In genomic region chr12:131912526-131913274, GRCh38 we compare ENCODE assay signal across 9 cellular contexts. TPM values are rescaled to one million over a fixed set of nuclear protein-coding genes. Genes with fewer than 3 reads are reported as not detected.
A peak's percentile ranks its signal among the peaks of the same experiment; 100 is the strongest.
DNase-seq lines count a peak whose midpoint lies in the region; ATAC-seq and TF ChIP-seq lines count a peak whose summit lies in the region.
"Had no signal": no experiment of that assay in that cellular context is flagged by ENCODE, and none has a peak within 500 bp of the region (broad histone marks: within the 10 kb centered on the region; RNA-seq: fewer than 3 reads in every experiment).

No MANE protein-coding gene starts in this region.

- no peak overlapping the region for H3K4me3 Mint-ChIP-seq in natural killer cell
- no peak overlapping the region for H3K4me3 Mint-ChIP-seq in activated T-cell treated with anti-CD3 and anti-CD28 coated beads, Interleukin-2, amount 50 U/mL, for 4 hours

- H3K9me3 ChIP-seq in PC-3 (ENCODE audit: low read length) = no peaks in the 10 kb centered on the region

- POLR2A ChIA-PET in PC-3 (lab: Charles Lee; ENCODE audit: unreplicated experiment) = no interaction called here

- DNase-seq in C1 segment of cervical spinal cord (lab: John Stamatoyannopoulos, UW) (peak in 10 of 14 donors; percentile 11 to 83 (median 36)), PC-3 (peak; percentile 86), epithelial cell of esophagus (ENCODE audit: low read depth) (peak; percentile 58), non-pigmented ciliary epithelial cell (ENCODE audit: low read depth) (peak; percentile 50), natural killer cell (no peak)
- no peak for DNase-seq in activated CD4-positive, alpha-beta T cell treated with anti-CD3 and anti-CD28 coated beads, Interleukin-2, amount 50 U/mL, for 1 hour
- no peak for DNase-seq in activated T-cell treated with anti-CD3 and anti-CD28 coated beads, Interleukin-2, amount 50 U/mL, for 4 hours
- no peak for DNase-seq in activated naive CD4-positive, alpha-beta T cell (lab: John Stamatoyannopoulos, UW)
- DNase-seq: NCI-H2029 treated with DMSO at 0.1 percent for 48 hours had no signal

- H3K4me2 ChIP-seq in PC-3 (ENCODE audit: low read length) = no peak overlapping the region

- peaks cover 25% of the 10 kb centered on the region for H3K4me1 ChIP-seq in PC-3 (ENCODE audit: insufficient read depth, low read length)

- no peaks in the 10 kb centered on the region for H3K27me3 Mint-ChIP-seq in natural killer cell (ENCODE audit: low read depth in 2 of 2)
- H3K27me3 Mint-ChIP-seq in activated T-cell treated with anti-CD3 and anti-CD28 coated beads, Interleukin-2, amount 50 U/mL, for 4 hours (ENCODE audit: low read depth) = no peaks in the 10 kb centered on the region

- TF ChIP-seq CTCF in PC-3 (conservative IDR thresholded peaks at IDR 0.05; ENCODE audit: low read depth, low read length) = peak; percentile 31; the same call in 1 of the 2 replicates
- no peak for TF ChIP-seq CTCF in epithelial cell of esophagus (IDR thresholded peaks at IDR 0.05; ENCODE audit: insufficient read depth, low read depth, low read length, missing control alignments)
- TF ChIP-seq CTCF in natural killer cell (IDR thresholded peaks at IDR 0.05) = no peak

- no peaks in the 10 kb centered on the region for H3K27me3 ChIP-seq in PC-3 (ENCODE audit: low read length)

- no peaks in the 10 kb centered on the region for H3K36me3 Mint-ChIP-seq in natural killer cell
- H3K36me3 Mint-ChIP-seq in activated T-cell treated with anti-CD3 and anti-CD28 coated beads, Interleukin-2, amount 50 U/mL, for 4 hours (ENCODE audit: insufficient read depth) = peaks cover 2% of the 10 kb centered on the region

- no peaks in the 10 kb centered on the region for H4K20me1 ChIP-seq in PC-3 (ENCODE audit: low read length)

- ATAC-seq in PC-3 (peak; percentile 74), natural killer cell (no peak)
- no peak for ATAC-seq in activated T-cell treated with anti-CD3 and anti-CD28 coated beads, Interleukin-2, amount 50 U/mL, for 4 hours

- H3K27ac Mint-ChIP-seq in natural killer cell = peak overlapping the region in 1 of 2 donors; percentile 31

- H3K9me3 Mint-ChIP-seq in natural killer cell = no peaks in the 10 kb centered on the region
- H3K9me3 Mint-ChIP-seq in activated T-cell treated with anti-CD3 and anti-CD28 coated beads, Interleukin-2, amount 50 U/mL, for 4 hours = no peaks in the 10 kb centered on the region

- H3K27ac ChIP-seq in PC-3 (ENCODE audit: low read length) = no peak overlapping the region

- no peak overlapping the region for H2AFZ ChIP-seq in PC-3 (ENCODE audit: low read length)

- no peaks in the 10 kb centered on the region for H3K79me2 ChIP-seq in PC-3 (ENCODE audit: low read length)

- no peaks in the 10 kb centered on the region for H3K9me2 ChIP-seq in PC-3 (replicated peaks; ENCODE audit: low read length)

- H3K36me3 ChIP-seq in PC-3 (ENCODE audit: low read depth, low read length) = peaks cover 38% of the 10 kb centered on the region

- H3K4me3 ChIP-seq in PC-3 (ENCODE audit: low read length) (no peak overlapping the region), epithelial cell of esophagus (ENCODE audit: low read length) (no peak overlapping the region)

- intact Hi-C loops in PC-3 (cut with micrococcal nuclease) (no loop called here), natural killer cell (cut with micrococcal nuclease) (no loop called here)

- BruUV-seq in PC-3 (replicated peaks; lab: Mats Ljungman, UMichigan) = no TSS peak

- H3K9ac ChIP-seq in PC-3 (ENCODE audit: low read length) = no peak overlapping the region

- no peaks in the 10 kb centered on the region for H3K4me1 Mint-ChIP-seq in natural killer cell
- no peaks in the 10 kb centered on the region for H3K4me1 Mint-ChIP-seq in activated T-cell treated with anti-CD3 and anti-CD28 coated beads, Interleukin-2, amount 50 U/mL, for 4 hours (ENCODE audit: low read depth)

- no peaks in the 10 kb centered on the region for H3F3A ChIP-seq in PC-3 (ENCODE audit: low read length, unreplicated experiment)

- CTCF ChIA-PET in PC-3 (lab: Charles Lee) = no interaction called here

RNA-seq across cellular contexts. Expression of gene PUS1, which starts 16.4 kb away (rescaled TPM):
- total RNA-seq in PC-3 (2014; rRNA removed) (74.0 TPM in 2 replicates), natural killer cell (10 to 100 TPM; 16.9 to 21.9 (median 20.6) TPM)
- 100 to 1,000 TPM; 132 to 157 (median 155) TPM for total RNA-seq in activated T-cell treated with anti-CD3 and anti-CD28 coated beads, Interleukin-2, amount 50 U/mL, for 4 hours

RNA-seq across cellular contexts. Expression of gene ULK1, which starts 18.3 kb away (rescaled TPM):
- total RNA-seq in PC-3 (2014; rRNA removed) = 15.7 and 29.5 TPM in 2 replicates
- total RNA-seq in natural killer cell = 100 to 1,000 TPM in 2 of 3 donors, 10 to 100 TPM in 1; 99.1 to 142 (median 123) TPM
- 10 to 100 TPM; 16.3 to 17.9 (median 16.7) TPM for total RNA-seq in activated T-cell treated with anti-CD3 and anti-CD28 coated beads, Interleukin-2, amount 50 U/mL, for 4 hours

RNA-seq across cellular contexts. Expression of gene EP400, which starts 37.0 kb away (rescaled TPM):
- 20.2 and 30.5 TPM in 2 replicates for total RNA-seq in PC-3 (2014; rRNA removed)
- total RNA-seq in natural killer cell = 10 to 100 TPM; 62.8 to 81.1 (median 80.1) TPM
- total RNA-seq in activated T-cell treated with anti-CD3 and anti-CD28 coated beads, Interleukin-2, amount 50 U/mL, for 4 hours = 10 to 100 TPM; 53.3 to 57.2 (median 56.9) TPM

Comparison
In these comparisons a context has a peak if more than half of its experiments do, and no peak if none do; other contexts are left out.
1. DNase-seq: peak in C1 segment of cervical spinal cord (10 of 14), PC-3 (single experiment), epithelial cell of esophagus (single experiment) and non-pigmented ciliary epithelial cell (single experiment); none in natural killer cell (single experiment), activated CD4-positive, alpha-beta T cell treated with anti-CD3 and anti-CD28 coated beads, Interleukin-2, amount 50 U/mL, for 1 hour (single experiment), activated T-cell treated with anti-CD3 and anti-CD28 coated beads, Interleukin-2, amount 50 U/mL, for 4 hours (single experiment) and activated naive CD4-positive, alpha-beta T cell (0 of 4).